27 cellular contexts compared by ENCODE assay signal in genomic region chr14:89241265-89241664, GRCh38.
DNase-seq lines count a peak whose midpoint lies in the region; ATAC-seq and TF ChIP-seq lines count a peak whose summit lies in the region.
"Had no signal": no experiment of that assay in that cellular context is flagged by ENCODE, and none has a peak within 500 bp of the region (broad histone marks: within the 10 kb centered on the region; RNA-seq: fewer than 3 reads in every experiment).

No MANE protein-coding gene starts in this region.

- H3K36me3 ChIP-seq in testis (ENCODE audit: low read depth, missing control alignments) (no peaks in the 10 kb centered on the region), heart left ventricle (peaks cover 0 to 5% (median 0%) of the 10 kb centered on the region in 9 donors)
- H3K36me3 ChIP-seq: cardiac muscle cell, gastrocnemius medialis, SJSA1 had no signal

- no peak for ATAC-seq in activated T-helper 17 cell treated with anti-CD3 and anti-CD28 coated beads, Interleukin-2, amount 50 U/mL, for 72 hours (replicated peaks)
- ATAC-seq in memory B cell (ENCODE audit: low read depth) (peak; percentile 76), heart left ventricle (no peak), GM18502 (IDR thresholded peaks at IDR 0.05; ENCODE audit: poor library complexity, unreplicated experiment) (no peak)
- ATAC-seq: A549, gastrocnemius medialis, K562, left lobe of liver had no signal

- WGBS in testis, 2 donors = 67 to 88% methylated on average over 3 of the region's 3 CpGs
- WGBS in heart left ventricle, 4 donors = 81 to 85% (median 84%) methylated on average over 3 of the region's 3 CpGs

- peaks cover 11% of the 10 kb centered on the region for H3K36me3 Mint-ChIP-seq in activated naive CD4-positive, alpha-beta T cell treated with anti-CD3 and anti-CD28 coated beads, Interleukin-2, amount 10 ng/mL, durations not matched to agents 7 days and 5 days
- H3K36me3 Mint-ChIP-seq in activated T-helper 17 cell treated with anti-CD3 and anti-CD28 coated beads, Interleukin-2, amount 50 U/mL, for 72 hours (ENCODE audit: low read depth) = peaks cover 5% of the 10 kb centered on the region
- peaks cover 12% of the 10 kb centered on the region for H3K36me3 Mint-ChIP-seq in memory B cell

- H3K27me3 Mint-ChIP-seq in activated naive CD4-positive, alpha-beta T cell treated with anti-CD3 and anti-CD28 coated beads, Interleukin-2, amount 10 ng/mL, durations not matched to agents 7 days and 5 days = no peaks in the 10 kb centered on the region
- no peaks in the 10 kb centered on the region for H3K27me3 Mint-ChIP-seq in activated T-helper 17 cell treated with anti-CD3 and anti-CD28 coated beads, Interleukin-2, amount 50 U/mL, for 72 hours
- H3K27me3 Mint-ChIP-seq in memory B cell = no peaks in the 10 kb centered on the region
- H3K27me3 Mint-ChIP-seq: dendritic cell treated with granulocyte-macrophage colony-stimulating factor and Interleukin-4, amounts not matched to agents 40 ng/mL and 50 ng/mL, for 4 days; type B pancreatic cell had no signal

- no peak for DNase-seq in activated naive CD4-positive, alpha-beta T cell treated with anti-CD3 and anti-CD28 coated beads, Interleukin-2, amount 10 ng/mL, durations not matched to agents 7 days and 5 days
- no peak for DNase-seq in activated naive CD4-positive, alpha-beta T cell (lab: John Stamatoyannopoulos, UW)
- DNase-seq in memory B cell (ENCODE audit: low spot score in 2 of 2) (no peak), testis (no peak), heart left ventricle (no peak)
- DNase-seq in stimulated activated CD4-positive, alpha-beta T cell treated with anti-CD3 and anti-CD28 coated beads, Interleukin-2, amount 100 ng/mL, for 24 hours = no peak
- DNase-seq: activated CD8-positive, alpha-beta T cell treated with anti-CD3 and anti-CD28 coated beads, Interleukin-2, amount 10 ng/mL, durations not matched to agents 7 days and 5 days; activated T-cell treated with anti-CD3 and anti-CD28 coated beads, Interleukin-2, amount 50 U/mL, for 1 hour; AML-193; anterior cingulate cortex; COR-L47; gastrocnemius medialis; HCEC 1CT; hippocampal formation; mesenchymal stem cell; NCI-H1436; NCI-H774; occipital lobe had no signal

- H3K9me3 ChIP-seq in testis (no peaks in the 10 kb centered on the region), heart left ventricle (no peaks in the 10 kb centered on the region)
- H3K9me3 ChIP-seq: A549, gastrocnemius medialis, SJSA1 had no signal

- H3K4me1 ChIP-seq in testis (peaks cover 59% of the 10 kb centered on the region), heart left ventricle (peaks cover 8 to 49% (median 32%) of the 10 kb centered on the region in 12 donors)
- H3K4me1 ChIP-seq: A549, SJSA1 had no signal

- no peaks in the 10 kb centered on the region for H3K9me3 Mint-ChIP-seq in activated naive CD4-positive, alpha-beta T cell treated with anti-CD3 and anti-CD28 coated beads, Interleukin-2, amount 10 ng/mL, durations not matched to agents 7 days and 5 days
- no peaks in the 10 kb centered on the region for H3K9me3 Mint-ChIP-seq in activated T-helper 17 cell treated with anti-CD3 and anti-CD28 coated beads, Interleukin-2, amount 50 U/mL, for 72 hours
- no peaks in the 10 kb centered on the region for H3K9me3 Mint-ChIP-seq in memory B cell
- H3K9me3 Mint-ChIP-seq: dendritic cell treated with granulocyte-macrophage colony-stimulating factor and Interleukin-4, amounts not matched to agents 40 ng/mL and 50 ng/mL, for 4 days; type B pancreatic cell had no signal

- TF ChIP-seq CTCF in testis (IDR thresholded peaks at IDR 0.05) = no peak
- TF ChIP-seq CTCF in heart left ventricle (IDR thresholded peaks at IDR 0.05) = no peak

- H3K27me3 ChIP-seq in testis (no peaks in the 10 kb centered on the region), heart left ventricle (no peaks in the 10 kb centered on the region)
- H3K27me3 ChIP-seq: cardiac muscle cell, gastrocnemius medialis, SJSA1 had no signal

- no peak overlapping the region for H3K4me3 ChIP-seq in testis
- no peak overlapping the region for H3K4me3 ChIP-seq in heart left ventricle
- H3K4me3 ChIP-seq: A549, cardiac muscle cell, gastrocnemius medialis, K562, SJSA1 had no signal

- no peak overlapping the region for H3K4me3 Mint-ChIP-seq in activated naive CD4-positive, alpha-beta T cell treated with anti-CD3 and anti-CD28 coated beads, Interleukin-2, amount 10 ng/mL, durations not matched to agents 7 days and 5 days
- no peak overlapping the region for H3K4me3 Mint-ChIP-seq in activated T-helper 17 cell treated with anti-CD3 and anti-CD28 coated beads, Interleukin-2, amount 50 U/mL, for 72 hours
- H3K4me3 Mint-ChIP-seq in memory B cell = no peak overlapping the region
- H3K4me3 Mint-ChIP-seq: activated CD8-positive, alpha-beta T cell treated with anti-CD3 and anti-CD28 coated beads, Interleukin-2, amount 10 ng/mL, durations not matched to agents 7 days and 5 days; dendritic cell treated with granulocyte-macrophage colony-stimulating factor and Interleukin-4, amounts not matched to agents 40 ng/mL and 50 ng/mL, for 4 days; type B pancreatic cell had no signal

- H3K27ac ChIP-seq in testis = peak overlapping the region; percentile 81 to 82
- no peak overlapping the region for H3K27ac ChIP-seq in heart left ventricle
- H3K27ac ChIP-seq: A549, cardiac muscle cell, SJSA1 had no signal

- TF ChIP-seq POLR2A in testis (IDR thresholded peaks at IDR 0.05) (no peak), heart left ventricle (IDR thresholded peaks at IDR 0.05) (no peak)

- intact Hi-C loops in testis (cut with DNase I; ENCODE audit: low total_unique reads) (no loop called here), heart left ventricle (cut with DNase I) (loop anchor here in 2 of 10 donors (5.0 to 10.0 kb wide), 2 partner anchors 164 to 176 kb away; partner anchors contain the start of gene FOXN3 (in 1 of the 2))

- CTCF ChIA-PET in activated naive CD4-positive, alpha-beta T cell treated with anti-CD3 and anti-CD28 coated beads, Interleukin-2, amount 10 ng/mL, durations not matched to agents 7 days and 5 days (lab: Charles Lee) = no interaction called here

- H3K27ac Mint-ChIP-seq in activated naive CD4-positive, alpha-beta T cell treated with anti-CD3 and anti-CD28 coated beads, Interleukin-2, amount 10 ng/mL, durations not matched to agents 7 days and 5 days = peak overlapping the region; percentile 11
- H3K27ac Mint-ChIP-seq in activated T-helper 17 cell treated with anti-CD3 and anti-CD28 coated beads, Interleukin-2, amount 50 U/mL, for 72 hours = peak overlapping the region; percentile 18
- peak overlapping the region; percentile 86 for H3K27ac Mint-ChIP-seq in memory B cell
- H3K27ac Mint-ChIP-seq: activated CD8-positive, alpha-beta T cell treated with anti-CD3 and anti-CD28 coated beads, Interleukin-2, amount 10 ng/mL, durations not matched to agents 7 days and 5 days; type B pancreatic cell had no signal

- peaks cover 20% of the 10 kb centered on the region for H3K4me1 Mint-ChIP-seq in activated naive CD4-positive, alpha-beta T cell treated with anti-CD3 and anti-CD28 coated beads, Interleukin-2, amount 10 ng/mL, durations not matched to agents 7 days and 5 days
- H3K4me1 Mint-ChIP-seq in activated T-helper 17 cell treated with anti-CD3 and anti-CD28 coated beads, Interleukin-2, amount 50 U/mL, for 72 hours = peaks cover 12% of the 10 kb centered on the region
- peaks cover 43% of the 10 kb centered on the region for H3K4me1 Mint-ChIP-seq in memory B cell

Comparison
In these comparisons a context has a peak if more than half of its experiments do, and no peak if none do; other contexts are left out.
1. H3K27ac Mint-ChIP-seq: peak in every context shown above with its lines; median percentile 86 in memory B cell; 18 in activated T-helper 17 cell treated with anti-CD3 and anti-CD28 coated beads, Interleukin-2, amount 50 U/mL, for 72 hours; 11 in activated naive CD4-positive, alpha-beta T cell treated with anti-CD3 and anti-CD28 coated beads, Interleukin-2, amount 10 ng/mL, durations not matched to agents 7 days and 5 days.
2. H3K27ac ChIP-seq: peak in testis (2 of 2); none in heart left ventricle (0 of 12).